In genomic region chr3:184687363-184688049, GRCh38 we compare ENCODE assay signal across 1 cellular context.
TF ChIP-seq lines count a peak whose summit lies in the region.

No MANE protein-coding gene starts in this region.

TF ChIP-seq in K562, 482 proteins besides CTCF, POLR2A, EP300 and RAD21:
- no peak for TF ChIP-seq ZBTB26 (CRISPR knock-in tag; IDR thresholded peaks at IDR 0.05)
- no peak for TF ChIP-seq TAF7 (tag; IDR thresholded peaks at IDR 0.05)
- TF ChIP-seq SP1 (CRISPR knock-in tag; IDR thresholded peaks at IDR 0.05) = no peak
- TF ChIP-seq BRF2 (IDR thresholded peaks at IDR 0.05; ENCODE audit: borderline replicate concordance, insufficient read depth, insufficient read length) = no peak
- TF ChIP-seq NRF1 (conservative IDR thresholded peaks at IDR 0.05 in 1 of 2, IDR thresholded peaks at IDR 0.05 in 1 of 2) = peak; percentile 47 to 50; a peak in 2 of 4 replicates
- no peak for TF ChIP-seq FOXM1 (IDR thresholded peaks at IDR 0.05; ENCODE audit: low read depth)
- TF ChIP-seq FOXM1 (CRISPR knock-in tag; IDR thresholded peaks at IDR 0.05; ENCODE audit: low read depth) = no peak
